In genomic region chr13:106151056-106151699, GRCh38 we compare ENCODE assay signal across 11 cellular contexts.
DNase-seq lines count a peak whose midpoint lies in the region; ATAC-seq and TF ChIP-seq lines count a peak whose summit lies in the region.
"Had no signal": no experiment of that assay in that cellular context is flagged by ENCODE, and none has a peak within 500 bp of the region (broad histone marks: within the 10 kb centered on the region; RNA-seq: fewer than 3 reads in every experiment).

No MANE protein-coding gene starts in this region.

- peak; percentile 72 for ATAC-seq in omental fat pad (ENCODE audit: low FRiP score)

- DNase-seq in COR-L47 (lab: John Stamatoyannopoulos, UW) = peak; percentile 47
- peak; percentile 12 for DNase-seq in NCI-H748 treated with DMSO at 0.1 percent for 48 hours (lab: John Stamatoyannopoulos, UW)
- peak; percentile 97 for DNase-seq in epithelial cell of esophagus (ENCODE audit: low read depth)
- DNase-seq in omental fat pad (ENCODE audit: low spot score) = no peak
- no peak for DNase-seq in testis
- DNase-seq in inferior parietal cortex (ENCODE audit: extremely low spot score) = no peak
- DNase-seq in DMS 273 treated with DMSO at 0.1 percent for 48 hours (lab: John Stamatoyannopoulos, UW) = no peak
- no peak for DNase-seq in putamen (ENCODE audit: low spot score)
- DNase-seq: hypothalamus, NCI-H2029 had no signal

- TF ChIP-seq CTCF in epithelial cell of esophagus (IDR thresholded peaks at IDR 0.05; ENCODE audit: insufficient read depth, low read depth, low read length, missing control alignments) (no peak), omental fat pad (IDR thresholded peaks at IDR 0.05) (no peak), testis (IDR thresholded peaks at IDR 0.05) (no peak)

- H3K27ac ChIP-seq in testis = no peak overlapping the region
- H3K27ac ChIP-seq: thoracic aorta had no signal

- no peaks in the 10 kb centered on the region for H3K9me3 ChIP-seq in testis
- H3K9me3 ChIP-seq: thoracic aorta had no signal

- no peaks in the 10 kb centered on the region for H3K27me3 ChIP-seq in testis

- H3K4me3 ChIP-seq in epithelial cell of esophagus (ENCODE audit: low read length) (no peak overlapping the region), testis (no peak overlapping the region)
- H3K4me3 ChIP-seq: thoracic aorta had no signal

- no peak for TF ChIP-seq POLR2A in testis (IDR thresholded peaks at IDR 0.05)

- H3K36me3 ChIP-seq in testis (ENCODE audit: low read depth, missing control alignments) = no peaks in the 10 kb centered on the region
- H3K36me3 ChIP-seq: thoracic aorta had no signal

- H3K4me1 ChIP-seq in testis = no peaks in the 10 kb centered on the region

- 63 to 72% methylated on average over 3 of the region's 3 CpGs for WGBS in testis, 2 donors

- intact Hi-C loops in testis (cut with DNase I; ENCODE audit: low total_unique reads) = no loop called here

Comparison
In these comparisons a context has a peak if more than half of its experiments do, and no peak if none do; other contexts are left out.
1. DNase-seq: peak in COR-L47 (single experiment), NCI-H748 treated with DMSO at 0.1 percent for 48 hours (single experiment) and epithelial cell of esophagus (single experiment); none in omental fat pad (single experiment), testis (single experiment), inferior parietal cortex (single experiment), DMS 273 treated with DMSO at 0.1 percent for 48 hours (single experiment) and putamen (single experiment).